In genomic region chr2:28338754-28339325, GRCh38 we compare ENCODE assay signal across 11 cellular contexts. TPM values are rescaled to one million over a fixed set of nuclear protein-coding genes. Genes with fewer than 3 reads are reported as not detected.
A peak's percentile ranks its signal among the peaks of the same experiment; 100 is the strongest.
DNase-seq lines count a peak whose midpoint lies in the region; ATAC-seq and TF ChIP-seq lines count a peak whose summit lies in the region.
"Had no signal": no experiment of that assay in that cellular context is flagged by ENCODE, and none has a peak within 500 bp of the region (broad histone marks: within the 10 kb centered on the region; RNA-seq: fewer than 3 reads in every experiment).

No MANE protein-coding gene starts in this region.

- POLR2A ChIA-PET in activated CD4-positive, alpha-beta memory T cell treated with anti-CD3 and anti-CD28 coated beads, Interleukin-2, amount 10 ng/mL, durations not matched to agents 7 days and 5 days (lab: Charles Lee) = no interaction called here
- POLR2A ChIA-PET in activated CD4-positive, alpha-beta memory T cell treated with anti-CD3 and anti-CD28 coated beads for 36 hours (lab: Charles Lee) = no interaction called here

- H3K27me3 ChIP-seq in ectodermal cell (ENCODE audit: control insufficient read depth, insufficient read depth, low read length, poor library complexity, severe bottlenecking) (no peaks in the 10 kb centered on the region), mucosa of rectum (ENCODE audit: control insufficient read depth in 2 of 2, insufficient read depth in 2 of 2, low read length in 2 of 2) (no peaks in the 10 kb centered on the region), tibial artery (no peaks in the 10 kb centered on the region)

- H3K9me3 Mint-ChIP-seq in activated CD4-positive, alpha-beta memory T cell treated with anti-CD3 and anti-CD28 coated beads, Interleukin-2, amount 10 ng/mL, durations not matched to agents 7 days and 5 days = no peaks in the 10 kb centered on the region
- no peaks in the 10 kb centered on the region for H3K9me3 Mint-ChIP-seq in activated CD4-positive, alpha-beta memory T cell treated with anti-CD3 and anti-CD28 coated beads for 36 hours
- H3K9me3 Mint-ChIP-seq: IgD-negative memory B cell had no signal

- ATAC-seq in HG02981 (IDR thresholded peaks at IDR 0.05; ENCODE audit: unreplicated experiment) = no peak
- ATAC-seq: SK-N-SH treated with all-trans-retinoic acid at 6 μM for 48 hours had no signal

- intact Hi-C loops in activated CD4-positive, alpha-beta memory T cell treated with anti-CD3 and anti-CD28 coated beads for 36 hours (cut with micrococcal nuclease) = no loop called here
- intact Hi-C loops in tibial artery (cut with DNase I; ENCODE audit: low total_unique reads) = no loop called here

- 66 to 68% methylated on average over 9 of the region's 9 CpGs for WGBS in ectodermal cell, 2 experiments

- H3K27ac Mint-ChIP-seq in activated CD4-positive, alpha-beta memory T cell treated with anti-CD3 and anti-CD28 coated beads, Interleukin-2, amount 10 ng/mL, durations not matched to agents 7 days and 5 days = peak overlapping the region; percentile 1
- no peak overlapping the region for H3K27ac Mint-ChIP-seq in activated CD4-positive, alpha-beta memory T cell treated with anti-CD3 and anti-CD28 coated beads for 36 hours

- no peak overlapping the region for H3K9ac ChIP-seq in mucosa of rectum (ENCODE audit: low read depth in 1 of 2, low read length in 2 of 2)

- no peaks in the 10 kb centered on the region for H3K27me3 Mint-ChIP-seq in activated CD4-positive, alpha-beta memory T cell treated with anti-CD3 and anti-CD28 coated beads, Interleukin-2, amount 10 ng/mL, durations not matched to agents 7 days and 5 days
- H3K27me3 Mint-ChIP-seq in activated CD4-positive, alpha-beta memory T cell treated with anti-CD3 and anti-CD28 coated beads for 36 hours = no peaks in the 10 kb centered on the region
- H3K27me3 Mint-ChIP-seq: IgD-negative memory B cell had no signal

- no peak for TF ChIP-seq CTCF in tibial artery (IDR thresholded peaks at IDR 0.05)

- H3K27ac ChIP-seq in ectodermal cell (ENCODE audit: insufficient read depth, low read depth, low read length, poor library complexity, severe bottlenecking) (peak overlapping the region; percentile 88), mucosa of rectum (ENCODE audit: low read depth in 2 of 2, low read length in 2 of 2) (peak overlapping the region; percentile 23 to 33), tibial artery (peak overlapping the region; percentile 32 to 84)

- H3K36me3 Mint-ChIP-seq in activated CD4-positive, alpha-beta memory T cell treated with anti-CD3 and anti-CD28 coated beads, Interleukin-2, amount 10 ng/mL, durations not matched to agents 7 days and 5 days (ENCODE audit: low read depth) = peaks cover 7% of the 10 kb centered on the region
- no peaks in the 10 kb centered on the region for H3K36me3 Mint-ChIP-seq in activated CD4-positive, alpha-beta memory T cell treated with anti-CD3 and anti-CD28 coated beads for 36 hours

- no peak for DNase-seq in activated CD4-positive, alpha-beta memory T cell treated with anti-CD3 and anti-CD28 coated beads, Interleukin-2, amount 10 ng/mL, durations not matched to agents 7 days and 5 days
- no peak for DNase-seq in activated CD4-positive, alpha-beta memory T cell treated with anti-CD3 and anti-CD28 coated beads for 36 hours
- DNase-seq in tibial artery (peak in 1 of 2 donors; percentile 42), SW 1271 (lab: John Stamatoyannopoulos, UW) (no peak), OCI-M2 (lab: John Stamatoyannopoulos, UW; ENCODE audit: unreplicated experiment) (no peak)
- DNase-seq: GDM1 had no signal

- peaks cover 5% of the 10 kb centered on the region for H3K4me1 Mint-ChIP-seq in activated CD4-positive, alpha-beta memory T cell treated with anti-CD3 and anti-CD28 coated beads, Interleukin-2, amount 10 ng/mL, durations not matched to agents 7 days and 5 days
- H3K4me1 Mint-ChIP-seq in activated CD4-positive, alpha-beta memory T cell treated with anti-CD3 and anti-CD28 coated beads for 36 hours (ENCODE audit: low read depth) = no peaks in the 10 kb centered on the region
- H3K4me1 Mint-ChIP-seq: IgD-negative memory B cell had no signal

- no peaks in the 10 kb centered on the region for H3K9me3 ChIP-seq in ectodermal cell (ENCODE audit: control insufficient read depth, low read length)
- H3K9me3 ChIP-seq in mucosa of rectum (ENCODE audit: control insufficient read depth in 2 of 2, low read length in 2 of 2) = no peaks in the 10 kb centered on the region
- no peaks in the 10 kb centered on the region for H3K9me3 ChIP-seq in tibial artery

- CTCF ChIA-PET in activated CD4-positive, alpha-beta memory T cell treated with anti-CD3 and anti-CD28 coated beads, Interleukin-2, amount 10 ng/mL, durations not matched to agents 7 days and 5 days (lab: Charles Lee) = interaction anchor here (0.6 kb wide), 1 partner anchor 823 kb away, joined by 3 read pairs; no protein-coding TSS in a partner anchor
- CTCF ChIA-PET in activated CD4-positive, alpha-beta memory T cell treated with anti-CD3 and anti-CD28 coated beads for 36 hours (lab: Charles Lee) = no interaction called here

- H3K36me3 ChIP-seq in ectodermal cell (ENCODE audit: control insufficient read depth, insufficient read depth, low read length) = no peaks in the 10 kb centered on the region
- H3K36me3 ChIP-seq in mucosa of rectum (ENCODE audit: control insufficient read depth in 2 of 2, insufficient read depth in 2 of 2, low read length in 2 of 2) = peaks cover 0 to 4% of the 10 kb centered on the region in 2 donors
- peaks cover 0 to 4% (median 0%) of the 10 kb centered on the region in 3 donors for H3K36me3 ChIP-seq in tibial artery

- H3K4me3 Mint-ChIP-seq in activated CD4-positive, alpha-beta memory T cell treated with anti-CD3 and anti-CD28 coated beads, Interleukin-2, amount 10 ng/mL, durations not matched to agents 7 days and 5 days = no peak overlapping the region
- H3K4me3 Mint-ChIP-seq in activated CD4-positive, alpha-beta memory T cell treated with anti-CD3 and anti-CD28 coated beads for 36 hours = no peak overlapping the region
- H3K4me3 Mint-ChIP-seq: IgD-negative memory B cell had no signal

- H3K4me1 ChIP-seq in ectodermal cell (ENCODE audit: control insufficient read depth, insufficient read depth, low read length) (peaks cover 35% of the 10 kb centered on the region), mucosa of rectum (ENCODE audit: control insufficient read depth in 2 of 2, insufficient read depth in 2 of 2, low read length in 2 of 2) (peaks cover 5 to 15% of the 10 kb centered on the region in 2 donors), tibial artery (peaks cover 0 to 88% (median 72%) of the 10 kb centered on the region in 4 donors)

- H3K4me3 ChIP-seq in ectodermal cell (ENCODE audit: insufficient read depth, low read depth, low read length) (no peak overlapping the region), mucosa of rectum (ENCODE audit: low read length in 2 of 2) (no peak overlapping the region), tibial artery (no peak overlapping the region)

RNA-seq across cellular contexts. Expression of gene FOSL2, which starts 53.8 kb away (rescaled TPM):
- total RNA-seq in activated CD4-positive, alpha-beta memory T cell treated with anti-CD3 and anti-CD28 coated beads, Interleukin-2, amount 10 ng/mL, durations not matched to agents 7 days and 5 days = 100 to 1,000 TPM in 1 of 2 experiments, 10 to 100 TPM in 1; 96.4 to 100 TPM
- 100 to 1,000 TPM; 172 to 182 TPM for total RNA-seq in activated CD4-positive, alpha-beta memory T cell treated with anti-CD3 and anti-CD28 coated beads for 36 hours
- polyA plus RNA-seq in ectodermal cell (2013, experiment 1 of 4) = 5.8 TPM
- polyA plus RNA-seq in ectodermal cell (2013, experiment 2 of 4) = 6.6 TPM
- 4.3 TPM for polyA plus RNA-seq in ectodermal cell (2013, experiment 3 of 4)
- polyA plus RNA-seq in ectodermal cell (2013, experiment 4 of 4) = 4.3 TPM

Comparison
In these comparisons a context has a peak if more than half of its experiments do, and no peak if none do; other contexts are left out.
1. H3K27ac ChIP-seq: peak in every context shown above with its lines; median percentile 88 in ectodermal cell; 58 in tibial artery; 28 in mucosa of rectum.